ENCODE assay signal across 15 cellular contexts in genomic region chr1:65150583-65151263, GRCh38. TPM values are rescaled to one million over a fixed set of nuclear protein-coding genes. Genes with fewer than 3 reads are reported as not detected.
DNase-seq lines count a peak whose midpoint lies in the region; ATAC-seq and TF ChIP-seq lines count a peak whose summit lies in the region.
"Had no signal": no experiment of that assay in that cellular context is flagged by ENCODE, and none has a peak within 500 bp of the region (broad histone marks: within the 10 kb centered on the region; RNA-seq: fewer than 3 reads in every experiment).

No MANE protein-coding gene starts in this region.

- H3K4me3 ChIP-seq in HUES6 (ENCODE audit: low read depth, low read length) (peak overlapping the region; percentile 61), body of pancreas (no peak overlapping the region)
- H3K4me3 ChIP-seq: skin epidermis, thyroid gland had no signal

- no peak for TF ChIP-seq POLR2A in body of pancreas (IDR thresholded peaks at IDR 0.05)

- H3K9me3 ChIP-seq in HUES6 (ENCODE audit: control insufficient read depth, insufficient read depth, low read depth, low read length) (no peaks in the 10 kb centered on the region), body of pancreas (no peaks in the 10 kb centered on the region)
- H3K9me3 ChIP-seq: thyroid gland had no signal

- H3K27ac Mint-ChIP-seq in MCF 10A (ENCODE audit: low read depth, unreplicated experiment) (peak overlapping the region; percentile 6), nephron progenitor cell (no peak overlapping the region), glutamatergic neuron (ENCODE audit: unreplicated experiment) (no peak overlapping the region)

- H3K36me3 Mint-ChIP-seq in MCF 10A (ENCODE audit: insufficient read depth, unreplicated experiment) (peaks cover 4% of the 10 kb centered on the region), nephron progenitor cell (ENCODE audit: low read depth) (peaks cover 20% of the 10 kb centered on the region), glutamatergic neuron (ENCODE audit: unreplicated experiment) (no peaks in the 10 kb centered on the region)

- WGBS in body of pancreas, 2 donors = 87 to 89% methylated on average over 15 to 23 of the region's 23 CpGs

- H3K4me1 ChIP-seq in HUES6 (ENCODE audit: control insufficient read depth, insufficient read depth, low read length) = peaks cover 25% of the 10 kb centered on the region
- H3K4me1 ChIP-seq in body of pancreas = peaks cover 26% of the 10 kb centered on the region

- POLR2A ChIA-PET in MCF 10A (lab: Yijun Ruan, JAX) = interaction anchor here (0.6 to 4.5 kb wide), 14 partner anchors 8 to 974 kb away, joined by 3 to 29 read pairs (median 5); no protein-coding TSS in a partner anchor

- peak overlapping the region; percentile 36 for H3K9ac ChIP-seq in HUES6 (ENCODE audit: low read length)

- intact Hi-C loops in MCF 10A (cut with micrococcal nuclease) = no loop called here
- intact Hi-C loops in body of pancreas (cut with DNase I) = no loop called here

- H3K9me3 Mint-ChIP-seq in MCF 10A (ENCODE audit: unreplicated experiment) (no peaks in the 10 kb centered on the region), nephron progenitor cell (no peaks in the 10 kb centered on the region), glutamatergic neuron (ENCODE audit: unreplicated experiment) (peaks cover 5% of the 10 kb centered on the region)

- TF ChIP-seq CTCF in MCF 10A (IDR thresholded peaks at IDR 0.05; ENCODE audit: unreplicated experiment) (no peak), nephron progenitor cell (IDR thresholded peaks at IDR 0.05) (no peak), body of pancreas (IDR thresholded peaks at IDR 0.05) (no peak), glutamatergic neuron (IDR thresholded peaks at IDR 0.05; ENCODE audit: partially characterized antibody, unreplicated experiment) (no peak)

- CTCF ChIA-PET in MCF 10A (lab: Yijun Ruan, JAX) = interaction anchor here (0.5 to 3.5 kb wide), 8 partner anchors 9 to 1780 kb away, joined by 3 to 27 read pairs (median 3); no protein-coding TSS in a partner anchor

- no peaks in the 10 kb centered on the region for H3K36me3 ChIP-seq in HUES6 (ENCODE audit: control insufficient read depth, insufficient read depth, low read length)
- no peaks in the 10 kb centered on the region for H3K36me3 ChIP-seq in body of pancreas (replicated peaks in 1 of 2; ENCODE audit: insufficient read depth in 1 of 2, low read depth in 2 of 2)
- H3K36me3 ChIP-seq: thyroid gland had no signal

- H3K27me3 ChIP-seq in HUES6 (ENCODE audit: control insufficient read depth, insufficient read depth, low read length) (peaks cover 29% of the 10 kb centered on the region), body of pancreas (peaks cover 0 to 6% of the 10 kb centered on the region in 2 donors)
- H3K27me3 ChIP-seq: dorsolateral prefrontal cortex, thyroid gland had no signal

- DNase-seq in DMS53 (lab: John Stamatoyannopoulos, UW) (peak; percentile 35), DMS53 treated with DMSO at 0.1 percent for 48 hours (lab: John Stamatoyannopoulos, UW; ENCODE audit: unreplicated experiment) (no peak), MCF 10A (ENCODE audit: unreplicated experiment) (no peak), nephron progenitor cell (no peak), AG20443 (ENCODE audit: low spot score) (no peak), body of pancreas (no peak), glutamatergic neuron (no peak)
- DNase-seq: islet precursor cell, Kasumi-1, NCI-H2171 treated with DMSO at 0.1 percent for 48 hours, T1000, thyroid gland had no signal

- H3K4me3 Mint-ChIP-seq in MCF 10A (ENCODE audit: unreplicated experiment) (no peak overlapping the region), nephron progenitor cell (peak overlapping the region; percentile 91), glutamatergic neuron (ENCODE audit: unreplicated experiment) (no peak overlapping the region)

- no peak for ATAC-seq in body of pancreas

- H3K27me3 Mint-ChIP-seq in MCF 10A (ENCODE audit: insufficient read depth, unreplicated experiment) = no peaks in the 10 kb centered on the region
- H3K27me3 Mint-ChIP-seq in nephron progenitor cell (ENCODE audit: low read depth, poor library complexity) = peaks cover 41% of the 10 kb centered on the region
- peaks cover 14% of the 10 kb centered on the region for H3K27me3 Mint-ChIP-seq in glutamatergic neuron (ENCODE audit: unreplicated experiment)

- H3K27ac ChIP-seq in HUES6 (ENCODE audit: low read depth, low read length) (peak overlapping the region; percentile 87; the same call in 1 of the 2 replicates), body of pancreas (no peak overlapping the region)
- H3K27ac ChIP-seq: thyroid gland had no signal

- no TSS peak for BruUV-seq in MCF 10A (replicated peaks; lab: Mats Ljungman, UMichigan)

- peaks cover 28% of the 10 kb centered on the region for H3K4me1 Mint-ChIP-seq in MCF 10A (ENCODE audit: insufficient read depth, unreplicated experiment)
- H3K4me1 Mint-ChIP-seq in nephron progenitor cell = peaks cover 21% of the 10 kb centered on the region
- H3K4me1 Mint-ChIP-seq in glutamatergic neuron (ENCODE audit: low read depth, unreplicated experiment) = no peaks in the 10 kb centered on the region

RNA-seq across cellular contexts. Expression of gene AK4, which starts 2.7 kb away (rescaled TPM):
- total RNA-seq in MCF 10A (2022) = 54.2 and 57.1 TPM in 2 replicates
- 10 to 100 TPM in 1 of 2 donors, 1 to 10 TPM in 1; 8.8 to 20.4 TPM for total RNA-seq in body of pancreas
- total RNA-seq in glutamatergic neuron (ENCODE audit: unreplicated experiment) = 2.6 TPM
